Comparison of ENCODE assay signal across 8 cellular contexts in genomic region chr20:50509923-50510705, GRCh38. TPM values are rescaled to one million over a fixed set of nuclear protein-coding genes. Genes with fewer than 3 reads are reported as not detected.
DNase-seq lines count a peak whose midpoint lies in the region; ATAC-seq and TF ChIP-seq lines count a peak whose summit lies in the region.

Gene PTPN1 (plus strand): TSS chr20:50510383. CDS start chr20:50510528, 145 bp downstream.

- peak; percentile 93 for ATAC-seq in effector memory CD8-positive, alpha-beta T cell (replicated peaks)
- peak; percentile 92 for ATAC-seq in memory B cell (ENCODE audit: low read depth)

- H3K36me3 Mint-ChIP-seq in effector memory CD8-positive, alpha-beta T cell (ENCODE audit: insufficient read depth), result peaks cover 22% of the 10 kb centered on the region
- H3K36me3 Mint-ChIP-seq in memory B cell, result peaks cover 11% of the 10 kb centered on the region

- H3K9me3 Mint-ChIP-seq in effector memory CD8-positive, alpha-beta T cell, result no peaks in the 10 kb centered on the region
- H3K9me3 Mint-ChIP-seq in memory B cell, result no peaks in the 10 kb centered on the region

- no peak for TF ChIP-seq CTCF in GM20000 (IDR thresholded peaks at IDR 0.05; ENCODE audit: extremely low read depth, missing control alignments)

- peak within 1 kb of the TSS; percentile 98 to 100 for H3K27ac Mint-ChIP-seq in effector memory CD8-positive, alpha-beta T cell
- peak within 1 kb of the TSS; percentile 99 for H3K27ac Mint-ChIP-seq in memory B cell

- DNase-seq in COLO668 (lab: John Stamatoyannopoulos, UW; ENCODE audit: unreplicated experiment), result peak; percentile 99
- DNase-seq in GM20000 (ENCODE audit: low spot score), result peak; percentile 95
- peak; percentile 100 for DNase-seq in HT1080 (ENCODE audit: low read depth)
- DNase-seq in NOMO-1 treated with DMSO at 0.1 percent for 48 hours (lab: John Stamatoyannopoulos, UW; ENCODE audit: unreplicated experiment), result peak; percentile 97
- DNase-seq in activated CD8-positive, alpha-beta memory T cell treated with anti-CD3 and anti-CD28 coated beads for 4 hours (ENCODE audit: low read depth in 2 of 2), result peak; percentile 97
- peak; percentile 99 for DNase-seq in effector memory CD8-positive, alpha-beta T cell
- peak; percentile 96 to 99 for DNase-seq in memory B cell (ENCODE audit: low spot score in 2 of 2)
- peak; percentile 95 for DNase-seq in stimulated activated CD8-positive, alpha-beta memory T cell treated with anti-CD3 and anti-CD28 coated beads, Interleukin-12 subunit alpha, Interleukin-12 subunit beta, amount 100 ng/mL, for 24 hours (ENCODE audit: extremely low read depth)

- no peaks in the 10 kb centered on the region for H3K27me3 Mint-ChIP-seq in effector memory CD8-positive, alpha-beta T cell
- no peaks in the 10 kb centered on the region for H3K27me3 Mint-ChIP-seq in memory B cell

- peaks cover 32 to 43% of the 10 kb centered on the region in 2 donors for H3K4me1 Mint-ChIP-seq in effector memory CD8-positive, alpha-beta T cell (ENCODE audit: low read depth in 2 of 2)
- H3K4me1 Mint-ChIP-seq in memory B cell, result peaks cover 36% of the 10 kb centered on the region

- H3K4me3 Mint-ChIP-seq in effector memory CD8-positive, alpha-beta T cell, result peak within 1 kb of the TSS; percentile 97 to 99
- peak within 1 kb of the TSS; percentile 99 for H3K4me3 Mint-ChIP-seq in memory B cell

RNA-seq across cellular contexts. Expression of gene PTPN1, which starts in this region (rescaled TPM):
- 38.0 and 47.6 TPM in 2 replicates for total RNA-seq in HT1080 (2014; rRNA removed; shearing (Covaris generic))
- polyA plus RNA-seq in HT1080 (2015; cell fraction: cytosol; rRNA removed), result 46.9 and 50.8 TPM in 2 replicates
- polyA plus RNA-seq in HT1080 (2015; cell fraction: nucleus; rRNA removed), result 57.0 and 68.2 TPM in 2 replicates

Comparison
In these comparisons a context has a peak if more than half of its experiments do, and no peak if none do; other contexts are left out.
1. Peak in every context shown above with its lines: DNase-seq and ATAC-seq.